1 cellular context compared by ENCODE assay signal in the genomic region with DNA sequence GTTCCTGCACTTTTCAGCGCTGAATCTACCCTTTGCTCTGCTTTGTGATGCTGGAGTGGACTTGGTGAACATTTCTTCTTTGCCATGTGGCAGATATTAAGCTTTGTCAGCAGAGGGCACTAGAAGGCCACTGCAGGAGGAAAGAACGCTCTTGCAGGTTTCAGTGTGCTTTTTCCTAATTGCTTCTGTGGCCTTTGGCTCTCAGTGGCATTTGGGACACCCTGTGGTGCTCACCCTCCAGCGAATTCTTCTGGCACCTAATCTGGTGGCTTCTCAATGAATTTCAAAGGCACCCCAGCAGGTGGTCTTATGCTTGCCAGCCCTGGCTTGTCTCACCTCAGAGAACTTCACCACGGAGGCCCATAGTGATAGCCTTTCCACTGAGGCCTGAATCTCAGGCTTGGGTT.
TF ChIP-seq lines count a peak whose summit lies in the region.

No MANE protein-coding gene starts in this region.

TF ChIP-seq in H1, 55 proteins besides CTCF, POLR2A, EP300 and RAD21 (continued from another document):
- TF ChIP-seq, protein P1, sequence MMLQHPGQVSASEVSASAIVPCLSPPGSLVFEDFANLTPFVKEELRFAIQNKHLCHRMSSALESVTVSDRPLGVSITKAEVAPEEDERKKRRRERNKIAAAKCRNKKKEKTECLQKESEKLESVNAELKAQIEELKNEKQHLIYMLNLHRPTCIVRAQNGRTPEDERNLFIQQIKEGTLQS (IDR thresholded peaks at IDR 0.05; ENCODE audit: insufficient read depth, low read depth, low read length) = no peak
